In genomic region chr1:2499260-2499659, GRCh38 we compare ENCODE assay signal across 1 cellular context.
TF ChIP-seq lines count a peak whose summit lies in the region.

No MANE protein-coding gene starts in this region.

TF ChIP-seq in HEK293, 187 proteins besides CTCF, POLR2A, EP300 and RAD21:
- TF ChIP-seq ZFP41 (tag by site-specific recombination; IDR thresholded peaks at IDR 0.05; ENCODE audit: borderline replicate concordance) (no peak), ZNF24 (tag by site-specific recombination; IDR thresholded peaks at IDR 0.05) (no peak), ZNF623 (tag by site-specific recombination; IDR thresholded peaks at IDR 0.05) (no peak), ATF2 (tag by site-specific recombination; IDR thresholded peaks at IDR 0.05; ENCODE audit: low read depth) (no peak), GFI1B (tag by site-specific recombination; IDR thresholded peaks at IDR 0.05) (no peak), ZNF768 (tag by site-specific recombination; IDR thresholded peaks at IDR 0.05) (no peak), ZNF501 (tag by site-specific recombination; IDR thresholded peaks at IDR 0.05) (no peak), ZBTB8A (tag by site-specific recombination; IDR thresholded peaks at IDR 0.05) (no peak), ZNF621 (tag by site-specific recombination; IDR thresholded peaks at IDR 0.05) (no peak), GLIS1 (tag by site-specific recombination; IDR thresholded peaks at IDR 0.05) (peak; percentile 23; the same call in 1 of the 2 replicates), ZNF629 (tag by site-specific recombination; IDR thresholded peaks at IDR 0.05) (no peak), ZNF350 (tag by site-specific recombination; IDR thresholded peaks at IDR 0.05) (no peak), KLF8 (tag by site-specific recombination; IDR thresholded peaks at IDR 0.05) (no peak), ZNF596 (tag by site-specific recombination; IDR thresholded peaks at IDR 0.05) (no peak), BCL11A (tag by site-specific recombination; IDR thresholded peaks at IDR 0.05; ENCODE audit: low read depth) (peak; percentile 74; the same call in 1 of the 2 replicates), ZNF366 (tag by site-specific recombination; conservative IDR thresholded peaks at IDR 0.05) (no peak), ZNF311 (tag by site-specific recombination; IDR thresholded peaks at IDR 0.05; ENCODE audit: borderline replicate concordance) (no peak), EGR2 (tag by site-specific recombination; IDR thresholded peaks at IDR 0.05; ENCODE audit: low read depth) (no peak), GLIS2 (tag by site-specific recombination; IDR thresholded peaks at IDR 0.05) (0 out of 2 replicates have a peak, but pooled peaks have one; percentile 28), ZNF600 (tag by site-specific recombination; IDR thresholded peaks at IDR 0.05) (no peak), BCL11B (tag by site-specific recombination; IDR thresholded peaks at IDR 0.05; ENCODE audit: low read depth) (peak; percentile 42; the same call in 1 of the 2 replicates), ZNF354C (tag by site-specific recombination; IDR thresholded peaks at IDR 0.05; ENCODE audit: borderline replicate concordance, low read depth) (no peak), ZNF175 (tag by site-specific recombination; IDR thresholded peaks at IDR 0.05) (no peak), ZBTB7A (tag by site-specific recombination; IDR thresholded peaks at IDR 0.05; ENCODE audit: low read depth) (no peak), ZSCAN23 (tag by site-specific recombination; IDR thresholded peaks at IDR 0.05) (no peak), ZNF664 (tag by site-specific recombination; IDR thresholded peaks at IDR 0.05) (no peak), ZBTB48 (tag by site-specific recombination; IDR thresholded peaks at IDR 0.05) (no peak)
- TF ChIP-seq, protein P1, sequence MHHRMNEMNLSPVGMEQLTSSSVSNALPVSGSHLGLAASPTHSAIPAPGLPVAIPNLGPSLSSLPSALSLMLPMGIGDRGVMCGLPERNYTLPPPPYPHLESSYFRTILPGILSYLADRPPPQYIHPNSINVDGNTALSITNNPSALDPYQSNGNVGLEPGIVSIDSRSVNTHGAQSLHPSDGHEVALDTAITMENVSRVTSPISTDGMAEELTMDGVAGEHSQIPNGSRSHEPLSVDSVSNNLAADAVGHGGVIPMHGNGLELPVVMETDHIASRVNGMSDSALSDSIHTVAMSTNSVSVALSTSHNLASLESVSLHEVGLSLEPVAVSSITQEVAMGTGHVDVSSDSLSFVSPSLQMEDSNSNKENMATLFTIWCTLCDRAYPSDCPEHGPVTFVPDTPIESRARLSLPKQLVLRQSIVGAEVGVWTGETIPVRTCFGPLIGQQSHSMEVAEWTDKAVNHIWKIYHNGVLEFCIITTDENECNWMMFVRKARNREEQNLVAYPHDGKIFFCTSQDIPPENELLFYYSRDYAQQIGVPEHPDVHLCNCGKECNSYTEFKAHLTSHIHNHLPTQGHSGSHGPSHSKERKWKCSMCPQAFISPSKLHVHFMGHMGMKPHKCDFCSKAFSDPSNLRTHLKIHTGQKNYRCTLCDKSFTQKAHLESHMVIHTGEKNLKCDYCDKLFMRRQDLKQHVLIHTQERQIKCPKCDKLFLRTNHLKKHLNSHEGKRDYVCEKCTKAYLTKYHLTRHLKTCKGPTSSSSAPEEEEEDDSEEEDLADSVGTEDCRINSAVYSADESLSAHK (tag by site-specific recombination; IDR thresholded peaks at IDR 0.05), result no peak
- TF ChIP-seq, protein P2, sequence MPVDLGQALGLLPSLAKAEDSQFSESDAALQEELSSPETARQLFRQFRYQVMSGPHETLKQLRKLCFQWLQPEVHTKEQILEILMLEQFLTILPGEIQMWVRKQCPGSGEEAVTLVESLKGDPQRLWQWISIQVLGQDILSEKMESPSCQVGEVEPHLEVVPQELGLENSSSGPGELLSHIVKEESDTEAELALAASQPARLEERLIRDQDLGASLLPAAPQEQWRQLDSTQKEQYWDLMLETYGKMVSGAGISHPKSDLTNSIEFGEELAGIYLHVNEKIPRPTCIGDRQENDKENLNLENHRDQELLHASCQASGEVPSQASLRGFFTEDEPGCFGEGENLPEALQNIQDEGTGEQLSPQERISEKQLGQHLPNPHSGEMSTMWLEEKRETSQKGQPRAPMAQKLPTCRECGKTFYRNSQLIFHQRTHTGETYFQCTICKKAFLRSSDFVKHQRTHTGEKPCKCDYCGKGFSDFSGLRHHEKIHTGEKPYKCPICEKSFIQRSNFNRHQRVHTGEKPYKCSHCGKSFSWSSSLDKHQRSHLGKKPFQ (tag by site-specific recombination; IDR thresholded peaks at IDR 0.05), result no peak
- TF ChIP-seq, protein P3, sequence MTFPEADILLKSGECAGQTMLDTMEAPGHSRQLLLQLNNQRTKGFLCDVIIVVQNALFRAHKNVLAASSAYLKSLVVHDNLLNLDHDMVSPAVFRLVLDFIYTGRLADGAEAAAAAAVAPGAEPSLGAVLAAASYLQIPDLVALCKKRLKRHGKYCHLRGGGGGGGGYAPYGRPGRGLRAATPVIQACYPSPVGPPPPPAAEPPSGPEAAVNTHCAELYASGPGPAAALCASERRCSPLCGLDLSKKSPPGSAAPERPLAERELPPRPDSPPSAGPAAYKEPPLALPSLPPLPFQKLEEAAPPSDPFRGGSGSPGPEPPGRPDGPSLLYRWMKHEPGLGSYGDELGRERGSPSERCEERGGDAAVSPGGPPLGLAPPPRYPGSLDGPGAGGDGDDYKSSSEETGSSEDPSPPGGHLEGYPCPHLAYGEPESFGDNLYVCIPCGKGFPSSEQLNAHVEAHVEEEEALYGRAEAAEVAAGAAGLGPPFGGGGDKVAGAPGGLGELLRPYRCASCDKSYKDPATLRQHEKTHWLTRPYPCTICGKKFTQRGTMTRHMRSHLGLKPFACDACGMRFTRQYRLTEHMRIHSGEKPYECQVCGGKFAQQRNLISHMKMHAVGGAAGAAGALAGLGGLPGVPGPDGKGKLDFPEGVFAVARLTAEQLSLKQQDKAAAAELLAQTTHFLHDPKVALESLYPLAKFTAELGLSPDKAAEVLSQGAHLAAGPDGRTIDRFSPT (tag by site-specific recombination; IDR thresholded peaks at IDR 0.05), result peak; percentile 53; the same call in 1 of the 2 replicates
- TF ChIP-seq, protein P4, sequence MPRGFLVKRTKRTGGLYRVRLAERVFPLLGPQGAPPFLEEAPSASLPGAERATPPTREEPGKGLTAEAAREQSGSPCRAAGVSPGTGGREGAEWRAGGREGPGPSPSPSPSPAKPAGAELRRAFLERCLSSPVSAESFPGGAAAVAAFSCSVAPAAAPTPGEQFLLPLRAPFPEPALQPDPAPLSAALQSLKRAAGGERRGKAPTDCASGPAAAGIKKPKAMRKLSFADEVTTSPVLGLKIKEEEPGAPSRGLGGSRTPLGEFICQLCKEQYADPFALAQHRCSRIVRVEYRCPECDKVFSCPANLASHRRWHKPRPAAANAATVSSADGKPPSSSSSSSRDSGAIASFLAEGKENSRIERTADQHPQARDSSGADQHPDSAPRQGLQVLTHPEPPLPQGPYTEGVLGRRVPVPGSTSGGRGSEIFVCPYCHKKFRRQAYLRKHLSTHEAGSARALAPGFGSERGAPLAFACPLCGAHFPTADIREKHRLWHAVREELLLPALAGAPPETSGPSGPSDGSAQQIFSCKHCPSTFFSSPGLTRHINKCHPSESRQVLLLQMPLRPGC (tag by site-specific recombination; IDR thresholded peaks at IDR 0.05), result no peak
